In the genomic region with DNA sequence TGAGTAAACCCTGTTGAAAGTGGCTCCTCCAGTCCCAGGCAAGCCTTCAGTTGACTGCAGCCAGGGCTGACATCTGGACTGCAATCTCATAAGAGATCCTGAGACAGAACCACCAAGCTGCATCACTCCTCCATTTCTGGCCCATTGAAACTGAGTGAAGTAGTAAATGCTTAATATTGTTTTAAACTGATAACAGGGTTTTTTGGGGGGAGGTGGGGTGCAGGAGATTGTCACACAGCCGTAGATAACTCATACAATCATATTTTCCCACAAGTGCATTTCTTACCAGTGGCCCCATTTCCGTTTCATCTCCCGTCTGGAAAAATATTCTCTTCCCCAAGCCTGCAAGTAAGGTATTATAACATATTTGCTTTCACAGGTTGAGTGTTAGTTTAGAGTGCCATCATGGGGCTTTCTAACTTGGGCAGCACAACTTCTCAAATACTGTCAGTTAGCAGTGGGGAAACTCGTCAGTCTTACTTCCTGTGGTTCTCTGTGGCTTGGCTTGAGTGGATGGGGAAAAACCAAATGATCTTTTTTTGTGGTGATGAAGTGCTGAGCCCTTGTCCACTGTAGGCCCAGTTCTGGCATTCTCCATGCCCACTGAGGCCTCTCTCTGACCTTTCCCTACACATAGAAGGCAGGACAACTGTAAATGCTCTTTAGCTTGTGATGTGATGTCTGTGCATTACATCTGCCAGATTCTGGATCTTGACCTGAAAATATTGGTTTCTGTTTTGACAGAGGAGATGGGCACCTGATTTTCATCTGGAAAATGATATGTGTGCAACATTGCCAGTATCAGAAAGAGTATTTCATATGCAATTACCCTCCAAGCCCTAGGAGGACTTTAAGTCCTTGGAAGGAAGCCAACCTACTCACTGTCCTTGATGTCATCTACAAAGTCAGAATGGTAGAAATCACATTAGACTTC, we compare ENCODE assay signal across 8 cellular contexts.
DNase-seq lines count a peak whose midpoint lies in the region; ATAC-seq and TF ChIP-seq lines count a peak whose summit lies in the region.

No MANE protein-coding gene starts in this region.

- peak; percentile 79 for ATAC-seq in CD8-positive, alpha-beta T cell
- ATAC-seq in GM19463 (IDR thresholded peaks at IDR 0.05; ENCODE audit: unreplicated experiment), result peak; percentile 80
- peak; percentile 75 for ATAC-seq in HG03520 (IDR thresholded peaks at IDR 0.05; ENCODE audit: unreplicated experiment)

- H3K27ac ChIP-seq in CD8-positive, alpha-beta T cell (ENCODE audit: low read depth, low read length), result no peak overlapping the region
- H3K27ac ChIP-seq in ascending aorta, result no peak overlapping the region
- no peak overlapping the region for H3K27ac ChIP-seq in tibial artery

- H3K4me1 ChIP-seq in CD8-positive, alpha-beta T cell (ENCODE audit: insufficient read depth, low read length), result peaks cover 17% of the 10 kb centered on the region
- H3K4me1 ChIP-seq in ascending aorta (no peaks in the 10 kb centered on the region), tibial artery (no peaks in the 10 kb centered on the region)

- POLR2A ChIA-PET in CD8-positive, alpha-beta T cell (lab: Charles Lee), result interaction anchor here (0.7 kb wide), 1 partner anchor 90 kb away, joined by 3 read pairs; the partner anchor contains the start of gene BHLHE40

- H3K9me3 ChIP-seq in CD8-positive, alpha-beta T cell (ENCODE audit: low read length), result no peaks in the 10 kb centered on the region
- H3K9me3 ChIP-seq in ascending aorta, result no peaks in the 10 kb centered on the region
- H3K9me3 ChIP-seq in tibial artery, result no peaks in the 10 kb centered on the region

- H3K27me3 Mint-ChIP-seq in CD8-positive, alpha-beta T cell (ENCODE audit: low read depth), result no peaks in the 10 kb centered on the region

- no peaks in the 10 kb centered on the region for H3K36me3 ChIP-seq in CD8-positive, alpha-beta T cell (ENCODE audit: insufficient read depth, low read length)
- H3K36me3 ChIP-seq in ascending aorta, result no peaks in the 10 kb centered on the region
- no peaks in the 10 kb centered on the region for H3K36me3 ChIP-seq in tibial artery

- intact Hi-C loops in CD8-positive, alpha-beta T cell (cut with DNase I, micrococcal nuclease), result loop anchor here (2.0 to 10.0 kb wide), 2 partner anchors 66 to 174 kb away; no protein-coding TSS in a partner anchor
- intact Hi-C loops in ascending aorta (cut with DNase I) (no loop called here), tibial artery (cut with DNase I; ENCODE audit: low total_unique reads) (no loop called here)

- CTCF ChIA-PET in CD8-positive, alpha-beta T cell (lab: Charles Lee), result interaction anchor here (0.7 to 1.3 kb wide), 2 partner anchors 67 to 178 kb away, joined by 3 read pairs; no protein-coding TSS in a partner anchor

- DNase-seq in CD8-positive, alpha-beta T cell, result peak in 2 of 7 experiments; percentile 11 to 16
- DNase-seq in astrocyte of the hippocampus (ENCODE audit: low read depth, low spot score), result peak; percentile 24
- no peak for DNase-seq in activated gamma-delta T cell treated with Interleukin-2 at 50 U/mL for 16 hours
- DNase-seq in ascending aorta (ENCODE audit: low spot score in 2 of 2), result no peak
- DNase-seq in tibial artery, result no peak
- no peak for DNase-seq in DMS 273 (lab: John Stamatoyannopoulos, UW; ENCODE audit: unreplicated experiment)

- peaks cover 19% of the 10 kb centered on the region for H3K4me1 Mint-ChIP-seq in CD8-positive, alpha-beta T cell (ENCODE audit: low read depth)

- TF ChIP-seq CTCF in CD8-positive, alpha-beta T cell (IDR thresholded peaks at IDR 0.05), result no peak
- TF ChIP-seq CTCF in ascending aorta (IDR thresholded peaks at IDR 0.05) (no peak), tibial artery (IDR thresholded peaks at IDR 0.05) (no peak)

- no peaks in the 10 kb centered on the region for H3K36me3 Mint-ChIP-seq in CD8-positive, alpha-beta T cell

- no peak overlapping the region for H3K4me3 ChIP-seq in CD8-positive, alpha-beta T cell (ENCODE audit: low read depth, low read length)
- H3K4me3 ChIP-seq in ascending aorta (no peak overlapping the region), tibial artery (no peak overlapping the region)

- no peaks in the 10 kb centered on the region for H3K9me3 Mint-ChIP-seq in CD8-positive, alpha-beta T cell

- H3K27ac Mint-ChIP-seq in CD8-positive, alpha-beta T cell, result peak overlapping the region; percentile 64

- no peaks in the 10 kb centered on the region for H3K27me3 ChIP-seq in CD8-positive, alpha-beta T cell (ENCODE audit: insufficient read depth, low read length)
- H3K27me3 ChIP-seq in ascending aorta, result no peaks in the 10 kb centered on the region
- no peaks in the 10 kb centered on the region for H3K27me3 ChIP-seq in tibial artery

- no peak overlapping the region for H3K4me3 Mint-ChIP-seq in CD8-positive, alpha-beta T cell

Comparison
In these comparisons a context has a peak if more than half of its experiments do, and no peak if none do; other contexts are left out.
1. intact Hi-C loops: an anchor here in CD8-positive, alpha-beta T cell (2.0 to 10.0 kb wide); none called in ascending aorta and tibial artery.